ENCODE assay signal across 28 cellular contexts in genomic region chr19:45149129-45149528, GRCh38. TPM values are rescaled to one million over a fixed set of nuclear protein-coding genes. Genes with fewer than 3 reads are reported as not detected.
"Had no signal": no experiment of that assay in that cellular context is flagged by ENCODE, and none has a peak within 500 bp of the region (broad histone marks: within the 10 kb centered on the region; RNA-seq: fewer than 3 reads in every experiment).

No MANE protein-coding gene starts in this region.

- H3K9me3 ChIP-seq: adrenal gland, gastrocnemius medialis, spleen, thoracic aorta had no signal

- H3K27ac ChIP-seq: adrenal gland, coronary artery, dorsolateral prefrontal cortex, gastrocnemius medialis, hepatocyte, spleen, thoracic aorta had no signal

- H3K27ac Mint-ChIP-seq: activated CD4-positive, alpha-beta T cell treated with anti-CD3 and anti-CD28 coated beads for 36 hours; activated T-cell treated with anti-CD3 and anti-CD28 coated beads, Interleukin-2, amount 50 U/mL, for 72 hours; mesothelial cell of epicardium had no signal

- H3K4me3 ChIP-seq: adrenal gland, coronary artery, dorsolateral prefrontal cortex, gastrocnemius medialis, hepatocyte, spleen, thoracic aorta had no signal

- H3K27me3 ChIP-seq: adrenal gland had no signal

- H3K4me2 ChIP-seq: hepatocyte had no signal

- H3K9me3 Mint-ChIP-seq: activated naive CD8-positive, alpha-beta T cell treated with anti-CD3 and anti-CD28 coated beads for 36 hours; activated T-cell treated with anti-CD3 and anti-CD28 coated beads, Interleukin-2, amount 50 U/mL, for 72 hours; brain; mesothelial cell of epicardium; naive B cell had no signal

- H3K4me3 Mint-ChIP-seq: activated CD4-positive, alpha-beta T cell treated with anti-CD3 and anti-CD28 coated beads for 36 hours; activated naive CD8-positive, alpha-beta T cell treated with anti-CD3 and anti-CD28 coated beads for 36 hours; activated T-cell treated with anti-CD3 and anti-CD28 coated beads, Interleukin-2, amount 50 U/mL, for 72 hours; brain; mesothelial cell of epicardium had no signal

- ATAC-seq: activated CD4-positive, alpha-beta T cell treated with anti-CD3 and anti-CD28 coated beads for 36 hours; activated T-cell treated with anti-CD3 and anti-CD28 coated beads, Interleukin-2, amount 50 U/mL, for 72 hours; gastrocnemius medialis; left cardiac atrium; left ventricle myocardium superior; right cardiac atrium; stimulated activated naive CD8-positive, alpha-beta T cell treated with anti-CD3 and anti-CD28 coated beads, Interleukin-15, Interleukin-2, amounts not matched to agents 100 U/mL and 50 U/mL, for 24 hours had no signal

- H3K36me3 Mint-ChIP-seq: naive B cell had no signal

- DNase-seq: activated CD4-positive, alpha-beta T cell treated with anti-CD3 and anti-CD28 coated beads for 36 hours; activated CD4-positive, CD25-positive, alpha-beta regulatory T cell; activated naive CD4-positive, alpha-beta T cell; activated naive CD8-positive, alpha-beta T cell treated with anti-CD3 and anti-CD28 coated beads for 36 hours; activated T-cell treated with anti-CD3 and anti-CD28 coated beads for 4 hours; activated T-cell treated with anti-CD3 and anti-CD28 coated beads, Interleukin-2, amount 50 U/mL, for 72 hours; adrenal gland; aorta; dorsolateral prefrontal cortex; effector memory CD4-positive, alpha-beta T cell; erythroblast; gastrocnemius medialis; islet precursor cell; left cardiac atrium; left ventricle myocardium superior; naive B cell; occipital lobe; right cardiac atrium; spleen; stimulated activated naive CD8-positive, alpha-beta T cell treated with anti-CD3 and anti-CD28 coated beads, Interleukin-15, Interleukin-2, amounts not matched to agents 100 U/mL and 50 U/mL, for 24 hours; T-helper 1 cell; trophoblast cell had no signal

RNA-seq across cellular contexts. Expression of gene NKPD1, which starts 11.7 kb away (rescaled TPM):
- total RNA-seq: aorta, cardiac septum had no signal
